In the genomic region with DNA sequence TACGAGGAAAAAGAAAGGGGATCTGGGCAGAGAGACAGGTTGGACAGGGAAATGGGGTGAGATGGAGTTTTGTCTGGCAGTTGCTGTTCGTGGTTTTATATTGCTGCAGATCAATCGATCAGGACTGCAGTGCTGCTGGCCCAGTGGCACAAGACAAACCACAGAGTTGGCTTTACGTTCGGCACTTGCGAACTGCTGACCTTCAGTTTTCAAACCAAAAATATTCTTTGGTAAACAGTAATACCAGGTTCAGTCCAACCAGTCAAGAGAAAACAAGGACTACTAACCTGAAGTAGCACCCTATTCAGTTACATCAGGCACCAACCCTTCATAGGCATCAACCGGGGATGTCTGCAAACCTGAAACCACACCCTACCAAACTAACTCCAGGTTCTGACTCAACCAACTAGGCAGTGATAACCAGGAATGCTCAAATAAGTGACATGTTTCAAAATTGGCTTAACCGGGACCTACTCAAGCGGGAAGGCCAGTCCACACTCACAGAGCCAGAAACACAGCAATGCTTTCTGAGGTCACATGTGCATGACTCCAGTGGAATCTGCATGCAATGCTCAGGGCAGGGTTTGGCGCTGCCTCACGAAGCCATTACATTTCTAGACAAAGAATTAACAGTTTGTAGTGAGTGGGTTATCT, we compare ENCODE assay signal across 9 cellular contexts.
DNase-seq lines count a peak whose midpoint lies in the region; ATAC-seq and TF ChIP-seq lines count a peak whose summit lies in the region.
"Had no signal": no experiment of that assay in that cellular context is flagged by ENCODE, and none has a peak within 500 bp of the region (broad histone marks: within the 10 kb centered on the region; RNA-seq: fewer than 3 reads in every experiment).

No MANE protein-coding gene starts in this region.

- H3K27me3 Mint-ChIP-seq in activated naive CD4-positive, alpha-beta T cell treated with anti-CD3 and anti-CD28 coated beads, Interleukin-2, amount 50 U/mL, for 24 hours: no peaks in the 10 kb centered on the region

- in situ Hi-C loops in G401 (cut with HindIII; ENCODE audit: low sequenced_read_pairs): no loop called here

- peaks cover 74% of the 10 kb centered on the region for H3K4me1 Mint-ChIP-seq in activated naive CD4-positive, alpha-beta T cell treated with anti-CD3 and anti-CD28 coated beads, Interleukin-2, amount 50 U/mL, for 24 hours

- intact Hi-C loops in upper lobe of right lung (cut with DNase I): no loop called here

- H3K4me3 Mint-ChIP-seq in activated naive CD4-positive, alpha-beta T cell treated with anti-CD3 and anti-CD28 coated beads, Interleukin-2, amount 50 U/mL, for 24 hours: peak overlapping the region; percentile 8

- H3K9me3 ChIP-seq in duodenal mucosa (ENCODE audit: control insufficient read depth in 1 of 2, low read length in 2 of 2) (no peaks in the 10 kb centered on the region), upper lobe of right lung (no peaks in the 10 kb centered on the region)

- no peak for TF ChIP-seq CTCF in upper lobe of right lung (IDR thresholded peaks at IDR 0.05)

- no peak for DNase-seq in activated naive CD4-positive, alpha-beta T cell treated with anti-CD3 and anti-CD28 coated beads, Interleukin-2, amount 50 U/mL, for 16 hours
- DNase-seq in midbrain (lab: John Stamatoyannopoulos, UW) (peak; percentile 42), upper lobe of right lung (no peak), inferior parietal cortex (ENCODE audit: extremely low spot score) (no peak), G401 (ENCODE audit: low spot score) (no peak), NCI-H146 (lab: John Stamatoyannopoulos, UW) (no peak)

- H3K9me3 Mint-ChIP-seq in activated naive CD4-positive, alpha-beta T cell treated with anti-CD3 and anti-CD28 coated beads, Interleukin-2, amount 50 U/mL, for 24 hours: no peaks in the 10 kb centered on the region

- H3K27ac ChIP-seq in duodenal mucosa (ENCODE audit: low read depth, low read length) (peak overlapping the region; percentile 30), upper lobe of right lung (peak overlapping the region; percentile 83)
- H3K27ac ChIP-seq: parathyroid adenoma had no signal

- peaks cover 23 to 33% of the 10 kb centered on the region in 2 donors for H3K4me1 ChIP-seq in duodenal mucosa (ENCODE audit: control insufficient read depth in 1 of 2, insufficient read depth in 2 of 2, low read length in 2 of 2)
- peaks cover 44% of the 10 kb centered on the region for H3K4me1 ChIP-seq in upper lobe of right lung
- H3K4me1 ChIP-seq: parathyroid adenoma had no signal

- H3K36me3 ChIP-seq in duodenal mucosa (ENCODE audit: control insufficient read depth in 1 of 2, insufficient read depth in 2 of 2, low read length in 2 of 2): peaks cover 0 to 3% of the 10 kb centered on the region in 2 donors
- no peaks in the 10 kb centered on the region for H3K36me3 ChIP-seq in upper lobe of right lung

- no peak for ATAC-seq in upper lobe of right lung

- H3K27me3 ChIP-seq in duodenal mucosa (ENCODE audit: control insufficient read depth in 1 of 2, insufficient read depth in 2 of 2, low read length in 2 of 2) (no peaks in the 10 kb centered on the region), upper lobe of right lung (no peaks in the 10 kb centered on the region)

- H3K36me3 Mint-ChIP-seq in activated naive CD4-positive, alpha-beta T cell treated with anti-CD3 and anti-CD28 coated beads, Interleukin-2, amount 50 U/mL, for 24 hours: peaks cover 6% of the 10 kb centered on the region

- no peak overlapping the region for H3K9ac ChIP-seq in duodenal mucosa (ENCODE audit: low read depth in 1 of 2, low read length in 2 of 2)
- H3K9ac ChIP-seq: parathyroid adenoma had no signal

- peak overlapping the region; percentile 97 for H3K27ac Mint-ChIP-seq in activated naive CD4-positive, alpha-beta T cell treated with anti-CD3 and anti-CD28 coated beads, Interleukin-2, amount 50 U/mL, for 24 hours

- no peak overlapping the region for H3K4me3 ChIP-seq in duodenal mucosa (ENCODE audit: low read depth in 1 of 2, low read length in 2 of 2)
- H3K4me3 ChIP-seq in upper lobe of right lung: no peak overlapping the region
